20 cellular contexts compared by ENCODE assay signal in the genomic region with DNA sequence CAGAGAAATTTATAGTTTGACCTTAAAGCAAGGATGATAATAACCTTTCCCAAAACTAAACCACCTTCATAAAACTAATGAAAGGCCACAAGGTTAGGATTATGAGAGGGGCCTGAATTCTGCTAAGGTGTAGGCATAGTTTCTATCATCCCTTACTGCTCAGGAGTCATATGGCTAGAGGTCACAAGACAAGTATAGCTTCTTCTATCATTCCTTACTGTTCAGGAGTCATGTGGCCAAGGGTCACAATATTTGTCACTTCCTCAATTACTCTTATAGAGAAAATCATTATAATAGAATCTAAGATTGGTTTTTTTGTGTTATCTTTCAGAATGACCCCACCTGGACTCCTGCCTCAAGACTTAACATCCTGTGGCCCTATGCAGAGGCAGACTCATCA. TPM values are rescaled to one million over a fixed set of nuclear protein-coding genes. Genes with fewer than 3 reads are reported as not detected.
A peak's percentile ranks its signal among the peaks of the same experiment; 100 is the strongest.
DNase-seq lines count a peak whose midpoint lies in the region; ATAC-seq, FAIRE-seq and TF ChIP-seq lines count a peak whose summit lies in the region.
"Had no signal": no experiment of that assay in that cellular context is flagged by ENCODE, and none has a peak within 500 bp of the region (broad histone marks: within the 10 kb centered on the region; RNA-seq: fewer than 3 reads in every experiment).

No MANE protein-coding gene starts in this region.

- SMC1A ChIA-PET in GM12878 (lab: Charles Lee; ENCODE audit: uncharacterized antibody, unreplicated experiment), result interaction anchor here (0.6 to 1.2 kb wide), 4 partner anchors 11 to 918 kb away, joined by 3 read pairs; no protein-coding TSS in a partner anchor

- TF ChIP-seq POLR2A in GM12891 (IDR thresholded peaks at IDR 0.05; ENCODE audit: low read depth, low read length) (no peak), GM12878 (IDR thresholded peaks at IDR 0.05; ENCODE audit: low read depth, low read length) (no peak)

- TF ChIP-seq EP300 in GM12878 (IDR thresholded peaks at IDR 0.05; ENCODE audit: borderline replicate concordance in 1 of 2, control insufficient read depth in 1 of 2, low read depth in 2 of 2, low read length in 2 of 2), result no peak

- H2AFZ ChIP-seq in GM12878 (ENCODE audit: control insufficient read depth, low read depth, low read length), result no peak overlapping the region

- peaks cover 53 to 78% (median 76%) of the 10 kb centered on the region in 3 donors for H3K4me1 Mint-ChIP-seq in naive B cell
- H3K4me1 Mint-ChIP-seq in stimulated activated naive B cell treated with anti-CD40 and anti-IgM and Interleukin-4, amounts not matched to agents 10 μg/mL and 1 μg/mL and 100 μg/mL, for 72 hours, result peaks cover 48 to 78% of the 10 kb centered on the region in 2 donors

- in situ Hi-C loops in GM12878 (cut with MboI) (no loop called here), HAP-1 (cut with MboI; ENCODE audit: low sequenced_read_pairs) (no loop called here)

- H3K79me2 ChIP-seq in GM12878 (ENCODE audit: control insufficient read depth, insufficient read depth, low read length), result peaks cover 66% of the 10 kb centered on the region

- H3K4me3 ChIP-seq in GM12878 (no peak overlapping the region), HAP-1 (no peak overlapping the region)

- H3K4me3 Mint-ChIP-seq in naive B cell, result peak overlapping the region in 1 of 8 donors; percentile 63
- H3K4me3 Mint-ChIP-seq in stimulated activated naive B cell treated with anti-CD40 and anti-IgM and Interleukin-4, amounts not matched to agents 10 μg/mL and 1 μg/mL and 100 μg/mL, for 72 hours, result peak overlapping the region in 1 of 2 donors; percentile 57
- H3K4me3 Mint-ChIP-seq: HFFc6 had no signal

- H3K4me1 ChIP-seq in GM12878 (ENCODE audit: control insufficient read depth, insufficient read depth, low read length) (peaks cover 24% of the 10 kb centered on the region), HAP-1 (peaks cover 3% of the 10 kb centered on the region; the same call in 1 of the 2 replicates)
- H3K4me1 ChIP-seq: BE2C had no signal

- H3K9ac ChIP-seq in GM12878 (ENCODE audit: control insufficient read depth, insufficient read depth, low read length), result no peak overlapping the region

- no peak overlapping the region for H3K4me2 ChIP-seq in GM12878 (ENCODE audit: control insufficient read depth, insufficient read depth)

- no peak for DNase-seq in GM12891 (ENCODE audit: insufficient read length, low spot score)
- no peak for DNase-seq in GM12878 (ENCODE audit: low read depth, low spot score)
- DNase-seq in naive B cell, result no peak
- no peak for DNase-seq in stimulated activated naive B cell treated with anti-CD40 and anti-IgM and Interleukin-4, amounts not matched to agents 10 μg/mL and 1 μg/mL and 100 μg/mL, for 72 hours
- DNase-seq in HAP-1 (ENCODE audit: low spot score in 2 of 2), result no peak
- DNase-seq: BE2C; CD4-positive, alpha-beta memory T cell; COR-L47; DND-41; GDM1; HCEC 1CT; HFFc6 had no signal

- H3K27me3 ChIP-seq in GM12878 (replicated peaks in 1 of 2; ENCODE audit: control insufficient read depth in 2 of 2, insufficient read depth in 2 of 2, low read length in 1 of 2) (no peaks in the 10 kb centered on the region), HAP-1 (ENCODE audit: low read depth) (no peaks in the 10 kb centered on the region)
- H3K27me3 ChIP-seq: BE2C had no signal

- H3K9me3 Mint-ChIP-seq in naive B cell, result peaks cover 0 to 4% (median 0%) of the 10 kb centered on the region in 7 donors
- peaks cover 3 to 7% of the 10 kb centered on the region in 2 donors for H3K9me3 Mint-ChIP-seq in stimulated activated naive B cell treated with anti-CD40 and anti-IgM and Interleukin-4, amounts not matched to agents 10 μg/mL and 1 μg/mL and 100 μg/mL, for 72 hours

- no peaks in the 10 kb centered on the region for H3K27me3 Mint-ChIP-seq in naive B cell
- H3K27me3 Mint-ChIP-seq in stimulated activated naive B cell treated with anti-CD40 and anti-IgM and Interleukin-4, amounts not matched to agents 10 μg/mL and 1 μg/mL and 100 μg/mL, for 72 hours, result no peaks in the 10 kb centered on the region
- H3K27me3 Mint-ChIP-seq: CD4-positive, alpha-beta memory T cell had no signal

- H3K27ac Mint-ChIP-seq in naive B cell, result peak overlapping the region in 5 of 6 donors; percentile 8 to 88 (median 39)
- no peak overlapping the region for H3K27ac Mint-ChIP-seq in stimulated activated naive B cell treated with anti-CD40 and anti-IgM and Interleukin-4, amounts not matched to agents 10 μg/mL and 1 μg/mL and 100 μg/mL, for 72 hours
- H3K27ac Mint-ChIP-seq: HFFc6 had no signal

- CTCF ChIA-PET in GM12878 (lab: Yijun Ruan, JAX), result interaction anchor here (0.5 to 1.4 kb wide), 3 partner anchors 9 to 354 kb away, joined by 3 to 4 read pairs (median 3); no protein-coding TSS in a partner anchor

- POLR2A ChIA-PET in GM12878 (lab: Charles Lee), result no interaction called here

- intact Hi-C loops in GM12878 (cut with micrococcal nuclease; ENCODE audit: unreplicated experiment), result no loop called here

- H3K27ac ChIP-seq in GM12878 (ENCODE audit: control insufficient read depth, insufficient read depth), result no peak overlapping the region
- H3K27ac ChIP-seq: C4-2B had no signal

- no peak for FAIRE-seq in GM12891 (lab: Jason Lieb, UNC)
- no peak for FAIRE-seq in GM12878 (lab: Jason Lieb, UNC)
- FAIRE-seq: A204.1, D721Med, H1, HepG2, HTR-8/SVneo had no signal

- H4K20me1 ChIP-seq in GM12878 (ENCODE audit: control insufficient read depth, insufficient read depth), result no peaks in the 10 kb centered on the region; the same call in 1 of the 2 replicates

- peaks cover 9% of the 10 kb centered on the region for H3K9me3 ChIP-seq in GM12878 (replicated peaks; ENCODE audit: control insufficient read depth, insufficient read depth, low read length)
- H3K9me3 ChIP-seq in HAP-1, result no peaks in the 10 kb centered on the region; the same call in none of the 2 replicates

- H3K36me3 ChIP-seq in GM12878 (ENCODE audit: control insufficient read depth in 2 of 2, insufficient read depth in 2 of 2, low read length in 1 of 2) (no peaks in the 10 kb centered on the region; a peak in 2 of 4 replicates), HAP-1 (replicated peaks) (no peaks in the 10 kb centered on the region)
- H3K36me3 ChIP-seq: BE2C had no signal

- no TSS peak for BruUV-seq in GM12878 (replicated peaks; lab: Mats Ljungman, UMichigan)

- TF ChIP-seq RAD21 in GM12878 (IDR thresholded peaks at IDR 0.05; ENCODE audit: insufficient read depth, low read depth, low read length), result no peak

- no peak for ATAC-seq in GM12878
- ATAC-seq in naive B cell (ENCODE audit: low read depth in 2 of 2), result peak; percentile 54 to 62
- ATAC-seq in stimulated activated naive B cell treated with anti-CD40 and anti-IgM and Interleukin-4, amounts not matched to agents 10 μg/mL and 1 μg/mL and 100 μg/mL, for 72 hours (replicated peaks), result peak; percentile 38 to 60
- ATAC-seq in GM21367 (IDR thresholded peaks at IDR 0.05; ENCODE audit: unreplicated experiment), result no peak
- no peak for ATAC-seq in GM21723 (IDR thresholded peaks at IDR 0.05; ENCODE audit: unreplicated experiment)
- ATAC-seq: HepG2 had no signal

- no peaks in the 10 kb centered on the region for H3K36me3 Mint-ChIP-seq in naive B cell
- H3K36me3 Mint-ChIP-seq in stimulated activated naive B cell treated with anti-CD40 and anti-IgM and Interleukin-4, amounts not matched to agents 10 μg/mL and 1 μg/mL and 100 μg/mL, for 72 hours, result peaks cover 24 to 38% of the 10 kb centered on the region in 2 donors

- RAD21 ChIA-PET in GM12878 (lab: Charles Lee; ENCODE audit: unreplicated experiment), result interaction anchor here (1.2 kb wide), 1 partner anchor 45 kb away, joined by 3 read pairs; no protein-coding TSS in a partner anchor

- no peak for TF ChIP-seq CTCF in GM12878 (IDR thresholded peaks at IDR 0.05 in 2 of 3, conservative IDR thresholded peaks at IDR 0.05 in 1 of 3; ENCODE audit: control insufficient read depth in 2 of 3, extremely low read depth in 1 of 3, insufficient read depth in 1 of 3, low read depth in 3 of 3, low read length in 3 of 3)

TF ChIP-seq in GM12891, 5 proteins besides CTCF, POLR2A, EP300 and RAD21:
- TF ChIP-seq TAF1 (IDR thresholded peaks at IDR 0.05; ENCODE audit: low read depth, low read length) (no peak), SPI1 (IDR thresholded peaks at IDR 0.05; ENCODE audit: low read depth, low read length) (peak; percentile 37; the same call in 1 of the 2 replicates)

TF ChIP-seq in GM12878, 131 proteins besides CTCF, POLR2A, EP300 and RAD21:
- TF ChIP-seq LARP7 (IDR thresholded peaks at IDR 0.05) (no peak), RFX5 (IDR thresholded peaks at IDR 0.05; ENCODE audit: low read depth, low read length) (no peak), SPI1 (IDR thresholded peaks at IDR 0.05; ENCODE audit: borderline replicate concordance, insufficient read depth, low read depth, low read length) (0 out of 2 replicates have a peak, but pooled peaks have one; percentile 19)

RNA-seq across cellular contexts. Expression of a gene that starts 36.6 kb away (rescaled TPM):
- polyA plus RNA-seq in GM12891 (2012; ENCODE audit: low read depth, missing spikeins), result 54.4 TPM
- 561 and 573 TPM in 2 replicates for total RNA-seq in GM12878 (2013; cell fraction: nucleolus; rRNA removed)
- 80.5 and 83.3 TPM in 2 replicates for total RNA-seq in GM12878 (2014; rRNA removed)
- 62.3 and 68.2 TPM in 2 replicates for total RNA-seq in GM12878 (2014; rRNA removed; fragmentation: Illumina TruSeq; extraction: Trizol)
- 73.4 and 78.6 TPM in 2 replicates for total RNA-seq in GM12878 (2021)
- polyA plus RNA-seq in GM12878 (2011; ENCODE audit: low read depth), result 23.1 TPM
- polyA plus RNA-seq in GM12878 (2011; rRNA removed), result 28.8 and 38.2 TPM in 2 replicates
- polyA plus RNA-seq in GM12878 (2011; cell fraction: cytosol; rRNA removed), result 44.2 and 56.0 TPM in 2 replicates
- polyA plus RNA-seq in GM12878 (2011; cell fraction: nucleus; rRNA removed), result 133 TPM in 2 replicates
- polyA plus RNA-seq in GM12878 (2012), result 37.2 and 52.5 TPM in 2 replicates
- 56.2 and 59.5 TPM in 2 replicates for polyA plus RNA-seq in GM12878 (2014; fragmentation: Illumina TruSeq; extraction: Trizol)
- polyA plus RNA-seq in GM12878 (2014; fragmentation: Nextera tagmentation; extraction: Ambion mirVana), result 10 to 100 TPM; 11.3 to 21.1 TPM
- 53.8 and 55.0 TPM in 2 replicates for polyA plus RNA-seq in GM12878 (2014; rRNA removed)
- 10 to 100 TPM; 28.9 to 29.4 TPM for polyA plus RNA-seq in GM12878 (2016; fragmentation: Nextera tagmentation; extraction: Ambion mirVana)
- 113 and 115 TPM in 2 replicates for polyA minus RNA-seq in GM12878 (2011; rRNA and poly(A)+ RNA removed)
- polyA minus RNA-seq in GM12878 (2011; cell fraction: cytosol; rRNA and poly(A)+ RNA removed), result 43.2 and 52.2 TPM in 2 replicates
- 70.1 and 128 TPM in 2 replicates for polyA minus RNA-seq in GM12878 (2011; cell fraction: nucleus; rRNA and poly(A)+ RNA removed)
- polyA plus RNA-seq in naive B cell (ENCODE audit: low read depth in 6 of 6), result 10 to 100 TPM; 15.8 to 40.7 (median 31.7) TPM

Comparison
In these comparisons a context has a peak if more than half of its experiments do, and no peak if none do; other contexts are left out.
1. ATAC-seq: peak in naive B cell (2 of 2) and stimulated activated naive B cell treated with anti-CD40 and anti-IgM and Interleukin-4, amounts not matched to agents 10 μg/mL and 1 μg/mL and 100 μg/mL, for 72 hours (2 of 2); none in GM12878 (single experiment), GM21367 (single experiment) and GM21723 (single experiment).